In the genomic region with DNA sequence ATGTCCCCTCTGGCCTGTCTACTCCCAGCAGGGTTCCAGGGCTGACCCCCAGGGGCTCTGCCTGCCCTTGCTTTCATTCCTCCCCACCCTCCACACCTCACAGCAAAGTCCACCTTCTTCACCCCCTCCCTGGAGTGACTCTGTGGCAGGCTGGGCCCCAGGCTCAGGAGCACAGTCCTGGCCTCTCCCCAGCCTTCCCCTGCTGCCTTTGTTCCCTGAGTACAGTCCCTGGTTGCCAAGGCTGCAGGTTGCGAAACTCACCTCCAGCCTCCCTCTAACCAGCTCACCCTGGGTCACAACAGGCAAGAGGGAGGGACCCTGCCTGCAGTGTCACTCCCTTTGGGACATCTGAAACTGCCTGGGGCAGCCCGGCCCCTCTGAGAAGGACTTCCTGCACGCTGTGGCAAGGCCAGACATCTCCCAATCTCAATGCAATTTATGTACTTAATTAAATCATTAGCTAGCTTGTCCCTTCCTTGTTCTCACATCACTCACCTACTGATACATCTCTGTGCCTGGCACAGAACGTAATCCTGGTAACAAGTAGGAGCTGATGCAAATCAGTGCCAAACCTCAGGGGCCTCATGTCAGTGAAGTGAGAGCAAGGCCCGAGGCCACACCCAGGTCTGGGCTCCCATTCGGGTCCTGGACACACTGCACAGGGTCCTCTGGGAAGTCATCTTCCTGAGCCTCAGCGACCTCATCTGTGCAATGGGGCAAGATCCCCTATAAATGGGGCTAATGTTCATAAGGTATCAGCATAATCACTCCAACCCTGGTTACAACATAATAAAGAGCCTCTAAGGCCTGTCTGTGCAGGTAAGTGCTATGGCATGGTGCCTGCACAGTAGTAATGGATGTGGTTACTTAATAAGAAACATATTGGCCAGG, we compare ENCODE assay signal across 8 cellular contexts.
A peak's percentile ranks its signal among the peaks of the same experiment; 100 is the strongest.
DNase-seq lines count a peak whose midpoint lies in the region; ATAC-seq and TF ChIP-seq lines count a peak whose summit lies in the region.

No MANE protein-coding gene starts in this region.

- TF ChIP-seq CTCF in AG09309 (IDR thresholded peaks at IDR 0.05; ENCODE audit: control insufficient read depth, insufficient read depth, low read depth, low read length, missing control alignments) (no peak), fibroblast of pulmonary artery (IDR thresholded peaks at IDR 0.05; ENCODE audit: low read length, missing control alignments) (no peak)

- peak; percentile 60 for ATAC-seq in GM21515 (IDR thresholded peaks at IDR 0.05; ENCODE audit: unreplicated experiment)
- ATAC-seq in HG02623 (IDR thresholded peaks at IDR 0.05; ENCODE audit: unreplicated experiment) = no peak

- H3K4me3 ChIP-seq in AG09309 (ENCODE audit: control insufficient read depth, low read depth, low read length) = no peak overlapping the region
- no peak overlapping the region for H3K4me3 ChIP-seq in fibroblast of pulmonary artery (replicated peaks; ENCODE audit: low read depth, low read length)

- peak; percentile 5 for DNase-seq in AG09309 (ENCODE audit: low read depth)
- peak; percentile 70 for DNase-seq in NCI-H510A treated with DMSO at 0.1 percent for 48 hours (lab: John Stamatoyannopoulos, UW)
- DNase-seq in fibroblast of pulmonary artery (ENCODE audit: low read depth) = peak; percentile 73
- DNase-seq in stromal cell of bone marrow (ENCODE audit: low read depth) = peak; percentile 6
- no peak for DNase-seq in NCI-H1694 (lab: John Stamatoyannopoulos, UW)
- DNase-seq in NCI-H2227 treated with DMSO at 0.1 percent for 48 hours (lab: John Stamatoyannopoulos, UW) = no peak

Comparison
In these comparisons a context has a peak if more than half of its experiments do, and no peak if none do; other contexts are left out.
1. DNase-seq: peak in AG09309 (single experiment), NCI-H510A treated with DMSO at 0.1 percent for 48 hours (single experiment), fibroblast of pulmonary artery (single experiment) and stromal cell of bone marrow (single experiment); none in NCI-H1694 (single experiment) and NCI-H2227 treated with DMSO at 0.1 percent for 48 hours (single experiment).